15 cellular contexts compared by ENCODE assay signal in the genomic region with DNA sequence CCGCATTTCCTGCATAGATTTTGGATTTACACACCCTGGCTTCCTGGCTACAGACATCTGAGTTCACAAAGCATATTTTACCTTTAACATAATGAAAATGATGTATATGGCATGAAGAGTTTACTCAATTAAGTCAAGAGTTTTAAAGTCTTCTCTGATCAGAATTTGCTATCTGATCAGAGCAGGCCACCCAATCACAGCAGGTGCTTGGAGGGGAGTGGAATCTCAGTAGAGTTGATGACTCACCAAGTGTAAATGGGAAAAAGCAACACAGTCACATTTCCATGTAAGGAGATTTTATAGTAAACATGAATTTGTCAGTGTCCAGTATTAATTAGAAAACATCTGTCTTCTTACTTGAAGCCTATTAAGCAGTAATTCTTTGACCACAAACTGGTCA. TPM values are rescaled to one million over a fixed set of nuclear protein-coding genes. Genes with fewer than 3 reads are reported as not detected.
DNase-seq lines count a peak whose midpoint lies in the region; ATAC-seq, FAIRE-seq and TF ChIP-seq lines count a peak whose summit lies in the region.
"Had no signal": no experiment of that assay in that cellular context is flagged by ENCODE, and none has a peak within 500 bp of the region (broad histone marks: within the 10 kb centered on the region; RNA-seq: fewer than 3 reads in every experiment).

No MANE protein-coding gene starts in this region.

- peak overlapping the region; percentile 60; the same call in 1 of the 2 replicates for H3K27ac ChIP-seq in HUES6 (ENCODE audit: low read depth, low read length)
- no peak overlapping the region for H3K27ac ChIP-seq in HepG2 (ENCODE audit: extremely low read length, insufficient read depth, low read length)
- H3K27ac ChIP-seq in CD8-positive, alpha-beta memory T cell (ENCODE audit: low read depth, low read length), result no peak overlapping the region

- POLR2A ChIA-PET in HepG2 (lab: Yijun Ruan, JAX), result no interaction called here
- POLR2A ChIA-PET in CD8-positive, alpha-beta memory T cell (lab: Charles Lee), result no interaction called here

- H3K27me3 ChIP-seq in HUES6 (ENCODE audit: control insufficient read depth, insufficient read depth, low read length) (no peaks in the 10 kb centered on the region), HepG2 (ENCODE audit: control insufficient read depth in 1 of 2, insufficient read depth in 2 of 2, low read length in 2 of 2) (no peaks in the 10 kb centered on the region)
- no peaks in the 10 kb centered on the region for H3K27me3 ChIP-seq in CD8-positive, alpha-beta memory T cell (ENCODE audit: insufficient read depth, low read length, poor library complexity, severe bottlenecking)

- BruUV-seq in HepG2 (replicated peaks; lab: Mats Ljungman, UMichigan), result TSS peak; percentile 55

- H3K9ac ChIP-seq in HUES6 (ENCODE audit: low read length), result no peak overlapping the region
- no peak overlapping the region for H3K9ac ChIP-seq in HepG2 (ENCODE audit: insufficient read depth, low read depth, low read length)

- in situ Hi-C loops in HepG2 (cut with HindIII; ENCODE audit: extremely low pct_ligation_motif_present, low pct_unique_long_range_greater_than_20kb), result loop anchor here (10.0 kb wide), 1 partner anchor 414 kb away; no protein-coding TSS in a partner anchor

- WGBS in HepG2 (ENCODE audit: low lambda C conversion rate), result 100% methylated on average over 1 of the region's 1 CpG

- no peaks in the 10 kb centered on the region for H3K9me3 Mint-ChIP-seq in activated T-helper 17 cell treated with anti-CD3 and anti-CD28 coated beads, Interleukin-2, amount 50 U/mL, for 72 hours
- no peaks in the 10 kb centered on the region for H3K9me3 Mint-ChIP-seq in CD8-positive, alpha-beta memory T cell
- H3K9me3 Mint-ChIP-seq: stimulated activated naive B cell treated with anti-CD40 and anti-IgM and Interleukin-4, amounts not matched to agents 10 μg/mL and 1 μg/mL and 100 μg/mL, for 72 hours had no signal

- H3K4me1 ChIP-seq in HUES6 (ENCODE audit: control insufficient read depth, insufficient read depth, low read length) (peaks cover 22% of the 10 kb centered on the region), HepG2 (ENCODE audit: insufficient read depth, low read length) (no peaks in the 10 kb centered on the region)
- peaks cover 6% of the 10 kb centered on the region for H3K4me1 ChIP-seq in CD8-positive, alpha-beta memory T cell (ENCODE audit: insufficient read depth, low read length)

- no peak for TF ChIP-seq POLR2A in HepG2 (IDR thresholded peaks at IDR 0.05; ENCODE audit: insufficient read depth in 1 of 2, low read depth in 2 of 2, low read length in 2 of 2)

- no peak for FAIRE-seq in HepG2 (lab: Jason Lieb, UNC)
- FAIRE-seq: GM19239 had no signal

- CTCF ChIA-PET in HepG2 (lab: Yijun Ruan, JAX; ENCODE audit: low intra/inter-chr PET ratio, low total read pairs), result no interaction called here
- CTCF ChIA-PET in CD8-positive, alpha-beta memory T cell (lab: Charles Lee), result interaction anchor here (2.0 kb wide), 2 partner anchors 8 to 288 kb away, joined by 9 to 10 read pairs; no protein-coding TSS in a partner anchor

- H3K27me3 Mint-ChIP-seq in activated T-helper 17 cell treated with anti-CD3 and anti-CD28 coated beads, Interleukin-2, amount 50 U/mL, for 72 hours, result no peaks in the 10 kb centered on the region
- no peaks in the 10 kb centered on the region for H3K27me3 Mint-ChIP-seq in CD8-positive, alpha-beta memory T cell
- H3K27me3 Mint-ChIP-seq: stimulated activated naive B cell treated with anti-CD40 and anti-IgM and Interleukin-4, amounts not matched to agents 10 μg/mL and 1 μg/mL and 100 μg/mL, for 72 hours had no signal

- peaks cover 6% of the 10 kb centered on the region for H3K79me2 ChIP-seq in HepG2 (ENCODE audit: insufficient read depth, low read length)

- no peak for TF ChIP-seq CTCF in HepG2 (CRISPR knock-in tag; IDR thresholded peaks at IDR 0.05)

- TF ChIP-seq RAD21 in HepG2 (CRISPR knock-in tag; IDR thresholded peaks at IDR 0.05), result no peak

- ATAC-seq in activated T-helper 17 cell treated with anti-CD3 and anti-CD28 coated beads, Interleukin-2, amount 50 U/mL, for 72 hours (replicated peaks), result no peak
- no peak for ATAC-seq in HepG2
- ATAC-seq in GM21423 (IDR thresholded peaks at IDR 0.05; ENCODE audit: unreplicated experiment), result no peak
- ATAC-seq: stimulated activated naive B cell treated with anti-CD40 and anti-IgM and Interleukin-4, amounts not matched to agents 10 μg/mL and 1 μg/mL and 100 μg/mL, for 72 hours had no signal

- peak overlapping the region; percentile 56 for H3K27ac Mint-ChIP-seq in activated T-helper 17 cell treated with anti-CD3 and anti-CD28 coated beads, Interleukin-2, amount 50 U/mL, for 72 hours
- peak overlapping the region in 4 of 8 donors; percentile 11 to 61 (median 36) for H3K27ac Mint-ChIP-seq in CD8-positive, alpha-beta memory T cell
- H3K27ac Mint-ChIP-seq: stimulated activated naive B cell treated with anti-CD40 and anti-IgM and Interleukin-4, amounts not matched to agents 10 μg/mL and 1 μg/mL and 100 μg/mL, for 72 hours had no signal

- no peaks in the 10 kb centered on the region; the same call in 1 of the 2 replicates for H4K20me1 ChIP-seq in HepG2 (ENCODE audit: insufficient read depth, low read length)

- H3K9me3 ChIP-seq in HUES6 (ENCODE audit: control insufficient read depth, insufficient read depth, low read depth, low read length) (no peaks in the 10 kb centered on the region), HepG2 (ENCODE audit: low read length) (no peaks in the 10 kb centered on the region)
- no peaks in the 10 kb centered on the region for H3K9me3 ChIP-seq in CD8-positive, alpha-beta memory T cell (ENCODE audit: low read length)
- H3K9me3 ChIP-seq: left ventricle myocardium inferior had no signal

- intact Hi-C loops in HepG2 (cut with micrococcal nuclease; ENCODE audit: unreplicated experiment), result loop anchor here (5.0 kb wide), 1 partner anchor 129 kb away; no protein-coding TSS in a partner anchor

- TF ChIP-seq EP300 in HepG2 (IDR thresholded peaks at IDR 0.05; ENCODE audit: low read depth in 2 of 2, low read length in 2 of 2) (no peak), HepG2 (CRISPR knock-in tag; IDR thresholded peaks at IDR 0.05; ENCODE audit: borderline replicate concordance) (no peak)

- peaks cover 37% of the 10 kb centered on the region for H3K4me1 Mint-ChIP-seq in activated T-helper 17 cell treated with anti-CD3 and anti-CD28 coated beads, Interleukin-2, amount 50 U/mL, for 72 hours
- H3K4me1 Mint-ChIP-seq in CD8-positive, alpha-beta memory T cell, result peaks cover 48 to 64% (median 59%) of the 10 kb centered on the region in 3 donors

- H3K4me3 Mint-ChIP-seq in activated T-helper 17 cell treated with anti-CD3 and anti-CD28 coated beads, Interleukin-2, amount 50 U/mL, for 72 hours, result no peak overlapping the region
- H3K4me3 Mint-ChIP-seq in CD8-positive, alpha-beta memory T cell, result no peak overlapping the region
- H3K4me3 Mint-ChIP-seq: stimulated activated naive B cell treated with anti-CD40 and anti-IgM and Interleukin-4, amounts not matched to agents 10 μg/mL and 1 μg/mL and 100 μg/mL, for 72 hours had no signal

- H3K36me3 ChIP-seq in HUES6 (ENCODE audit: control insufficient read depth, insufficient read depth, low read length) (peaks cover 35% of the 10 kb centered on the region), HepG2 (replicated peaks in 1 of 2; ENCODE audit: control insufficient read depth in 1 of 2, insufficient read depth in 2 of 2, low read length in 2 of 2) (peaks cover 6 to 30% of the 10 kb centered on the region in 2 experiments; a peak in 4 of 5 replicates)
- H3K36me3 ChIP-seq in CD8-positive, alpha-beta memory T cell (ENCODE audit: insufficient read depth, low read length), result peaks cover 27% of the 10 kb centered on the region

- no peak overlapping the region for H3K4me2 ChIP-seq in HepG2 (ENCODE audit: low read depth, low read length)

- no peak overlapping the region for H2AFZ ChIP-seq in HepG2 (ENCODE audit: low read length)

- DNase-seq in DMS 273 (lab: John Stamatoyannopoulos, UW; ENCODE audit: unreplicated experiment) (peak; percentile 64), HepG2 (ENCODE audit: low spot score) (no peak), GOT3 (lab: John Stamatoyannopoulos, UW) (no peak), ureter (ENCODE audit: low spot score) (no peak)
- DNase-seq in CD8-positive, alpha-beta memory T cell, result no peak
- DNase-seq: activated effector memory CD4-positive, alpha-beta T cell treated with anti-CD3 and anti-CD28 coated beads, Interleukin-2, amount 50 U/mL, for 16 hours; H7; left ventricle myocardium inferior; NCI-H187 treated with DMSO at 0.1 percent for 48 hours; RPMI8226; stimulated activated naive B cell treated with anti-CD40 and anti-IgM and Interleukin-4, amounts not matched to agents 10 μg/mL and 1 μg/mL and 100 μg/mL, for 72 hours had no signal

- H3K4me3 ChIP-seq in HUES6 (ENCODE audit: low read depth, low read length), result no peak overlapping the region
- H3K4me3 ChIP-seq in HepG2 (replicated peaks in 1 of 3; ENCODE audit: insufficient read depth in 1 of 3, low read depth in 2 of 3, low read length in 3 of 3), result no peak overlapping the region
- H3K4me3 ChIP-seq in CD8-positive, alpha-beta memory T cell (ENCODE audit: low read length), result no peak overlapping the region
- H3K4me3 ChIP-seq: left ventricle myocardium inferior had no signal

- H3K36me3 Mint-ChIP-seq in activated T-helper 17 cell treated with anti-CD3 and anti-CD28 coated beads, Interleukin-2, amount 50 U/mL, for 72 hours (ENCODE audit: low read depth), result peaks cover 91% of the 10 kb centered on the region
- peaks cover 5 to 65% (median 20%) of the 10 kb centered on the region in 3 donors for H3K36me3 Mint-ChIP-seq in CD8-positive, alpha-beta memory T cell

RNA-seq across cellular contexts. Expression of gene MESD, which starts 10.9 kb away (rescaled TPM):
- 10 to 100 TPM; 22.0 to 28.4 TPM for total RNA-seq in activated T-helper 17 cell treated with anti-CD3 and anti-CD28 coated beads, Interleukin-2, amount 50 U/mL, for 72 hours
- total RNA-seq in HepG2 (2016; rRNA removed; fragmentation: Illumina TruSeq; extraction: Trizol) (24.9 and 46.2 TPM in 2 replicates), ureter (37.6 TPM)
- 6.0 and 7.2 TPM in 2 replicates for total RNA-seq in HepG2 (2016; cell fraction: cytosol; rRNA removed; fragmentation: Illumina TruSeq; extraction: Trizol; ENCODE audit: low read depth)
- 24.0 and 45.8 TPM in 2 replicates for total RNA-seq in HepG2 (2016; cell fraction: insoluble cytoplasmic fraction; rRNA removed; fragmentation: Illumina TruSeq; extraction: Trizol)
- total RNA-seq in HepG2 (2016; cell fraction: membrane; rRNA removed; fragmentation: Illumina TruSeq; extraction: Trizol), result 11.5 and 12.8 TPM in 2 replicates
- total RNA-seq in HepG2 (2016; cell fraction: nucleus; rRNA removed; fragmentation: Illumina TruSeq; extraction: Trizol), result 41.1 and 48.6 TPM in 2 replicates
- 15.6 and 18.0 TPM in 2 replicates for polyA plus RNA-seq in HepG2 (2011; rRNA removed)
- polyA plus RNA-seq in HepG2 (2011; cell fraction: cytosol; rRNA removed), result 13.8 and 19.5 TPM in 2 replicates
- 8.5 and 10.8 TPM in 2 replicates for polyA plus RNA-seq in HepG2 (2011; cell fraction: nucleus; rRNA removed)
- polyA plus RNA-seq in HepG2 (2012), result 29.6 and 30.4 TPM in 2 replicates
- polyA plus RNA-seq in HepG2 (2016; cell fraction: cytosol; fragmentation: Illumina TruSeq; extraction: Trizol; ENCODE audit: low read depth), result 4.9 and 5.0 TPM in 2 replicates
- polyA plus RNA-seq in HepG2 (2016; cell fraction: insoluble cytoplasmic fraction; fragmentation: Illumina TruSeq; extraction: Trizol; ENCODE audit: low read depth), result 28.6 and 28.9 TPM in 2 replicates
- polyA plus RNA-seq in HepG2 (2016; cell fraction: membrane; fragmentation: Illumina TruSeq; extraction: Trizol; ENCODE audit: low read depth), result 9.0 and 9.2 TPM in 2 replicates
- 72.4 and 79.7 TPM in 2 replicates for polyA plus RNA-seq in HepG2 (2016; cell fraction: nucleus; fragmentation: Illumina TruSeq; extraction: Trizol; ENCODE audit: insufficient read depth, low read depth)
- polyA minus RNA-seq in HepG2 (2011; rRNA and poly(A)+ RNA removed; ENCODE audit: low replicate concordance), result 9.9 and 11.1 TPM in 2 replicates
- 14.4 and 18.5 TPM in 2 replicates for polyA minus RNA-seq in HepG2 (2011; cell fraction: cytosol; rRNA and poly(A)+ RNA removed)
- 20.6 and 20.8 TPM in 2 replicates for polyA minus RNA-seq in HepG2 (2011; cell fraction: nucleus; rRNA and poly(A)+ RNA removed)
- total RNA-seq in CD8-positive, alpha-beta memory T cell, result 10 to 100 TPM; 25.7 to 30.5 TPM
- 35.5 TPM for polyA plus RNA-seq in CD8-positive, alpha-beta memory T cell

RNA-seq across cellular contexts. Expression of gene TLNRD1, which starts 22.0 kb away (rescaled TPM):
- total RNA-seq in activated T-helper 17 cell treated with anti-CD3 and anti-CD28 coated beads, Interleukin-2, amount 50 U/mL, for 72 hours, result 10 to 100 TPM; 19.1 to 39.3 TPM
- 4.6 and 5.3 TPM in 2 replicates for total RNA-seq in HepG2 (2016; rRNA removed; fragmentation: Illumina TruSeq; extraction: Trizol)
- 0.81 and 0.88 TPM in 2 replicates for total RNA-seq in HepG2 (2016; cell fraction: cytosol; rRNA removed; fragmentation: Illumina TruSeq; extraction: Trizol; ENCODE audit: low read depth)
- 3.8 and 5.0 TPM in 2 replicates for total RNA-seq in HepG2 (2016; cell fraction: insoluble cytoplasmic fraction; rRNA removed; fragmentation: Illumina TruSeq; extraction: Trizol)
- total RNA-seq in HepG2 (2016; cell fraction: membrane; rRNA removed; fragmentation: Illumina TruSeq; extraction: Trizol), result 2.9 and 3.4 TPM in 2 replicates
- total RNA-seq in HepG2 (2016; cell fraction: nucleus; rRNA removed; fragmentation: Illumina TruSeq; extraction: Trizol), result 4.2 and 4.3 TPM in 2 replicates
- 3.4 and 4.7 TPM in 2 replicates for polyA plus RNA-seq in HepG2 (2011; rRNA removed)
- polyA plus RNA-seq in HepG2 (2011; cell fraction: cytosol; rRNA removed), result 3.7 and 6.6 TPM in 2 replicates
- 4.0 and 4.6 TPM in 2 replicates for polyA plus RNA-seq in HepG2 (2011; cell fraction: nucleus; rRNA removed)
- polyA plus RNA-seq in HepG2 (2012), result 3.5 and 4.5 TPM in 2 replicates
- polyA plus RNA-seq in HepG2 (2016; cell fraction: cytosol; fragmentation: Illumina TruSeq; extraction: Trizol; ENCODE audit: low read depth), result 0.63 and 0.80 TPM in 2 replicates
- 6.0 and 6.7 TPM in 2 replicates for polyA plus RNA-seq in HepG2 (2016; cell fraction: insoluble cytoplasmic fraction; fragmentation: Illumina TruSeq; extraction: Trizol; ENCODE audit: low read depth)
- polyA plus RNA-seq in HepG2 (2016; cell fraction: membrane; fragmentation: Illumina TruSeq; extraction: Trizol; ENCODE audit: low read depth), result 3.0 and 3.5 TPM in 2 replicates
- polyA plus RNA-seq in HepG2 (2016; cell fraction: nucleus; fragmentation: Illumina TruSeq; extraction: Trizol; ENCODE audit: insufficient read depth, low read depth), result 5.2 and 5.5 TPM in 2 replicates
- polyA minus RNA-seq in HepG2 (2011; rRNA and poly(A)+ RNA removed; ENCODE audit: low replicate concordance), result 8.0 and 12.3 TPM in 2 replicates
- polyA minus RNA-seq in HepG2 (2011; cell fraction: cytosol; rRNA and poly(A)+ RNA removed), result 6.8 and 6.9 TPM in 2 replicates
- polyA minus RNA-seq in HepG2 (2011; cell fraction: nucleus; rRNA and poly(A)+ RNA removed), result 6.1 and 7.1 TPM in 2 replicates
- 15.1 TPM for total RNA-seq in ureter
- total RNA-seq in CD8-positive, alpha-beta memory T cell, result 10 to 100 TPM; 35.9 to 38.6 TPM
- polyA plus RNA-seq in CD8-positive, alpha-beta memory T cell, result 6.3 TPM
